25 cellular contexts compared by ENCODE assay signal in the genomic region with DNA sequence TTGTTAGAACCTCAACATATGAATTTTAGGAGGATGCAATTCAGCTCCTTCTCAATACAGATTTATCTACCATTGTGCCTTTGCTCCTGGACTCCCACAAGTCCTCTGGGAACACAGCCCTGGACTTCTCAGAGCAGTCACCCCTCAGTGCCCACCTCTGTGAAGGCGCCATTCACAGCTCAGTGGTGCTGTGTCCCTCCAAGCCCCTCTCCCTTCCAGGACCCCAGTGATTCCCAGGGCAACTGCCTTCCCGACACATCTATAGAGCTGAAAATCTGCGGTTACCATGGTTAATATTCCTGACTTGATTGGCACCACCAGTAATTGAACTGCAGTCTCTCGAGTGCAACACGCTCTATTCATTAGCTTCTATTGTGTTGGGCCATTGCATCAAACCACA.
"Had no signal": no experiment of that assay in that cellular context is flagged by ENCODE, and none has a peak within 500 bp of the region (broad histone marks: within the 10 kb centered on the region; RNA-seq: fewer than 3 reads in every experiment).

No MANE protein-coding gene starts in this region.

- H3K27me3 Mint-ChIP-seq: activated CD8-positive, alpha-beta T cell treated with anti-CD3 and anti-CD28 coated beads for 36 hours; activated naive CD8-positive, alpha-beta T cell treated with anti-CD3 and anti-CD28 coated beads for 36 hours; activated T-cell treated with anti-CD3 and anti-CD28 coated beads, Interleukin-2, amount 50 U/mL, for 24 hours had no signal

- H3K4me3 ChIP-seq: SK-N-MC had no signal

- H3K4me3 Mint-ChIP-seq: activated CD8-positive, alpha-beta T cell treated with anti-CD3 and anti-CD28 coated beads for 36 hours; activated naive CD4-positive, alpha-beta T cell treated with anti-CD3 and anti-CD28 coated beads, Interleukin-2, amount 10 ng/mL, durations not matched to agents 7 days and 5 days; activated naive CD8-positive, alpha-beta T cell treated with anti-CD3 and anti-CD28 coated beads for 36 hours; activated T-cell treated with anti-CD3 and anti-CD28 coated beads, Interleukin-2, amount 50 U/mL, for 24 hours had no signal

- H3K27ac Mint-ChIP-seq: activated CD8-positive, alpha-beta T cell treated with anti-CD3 and anti-CD28 coated beads for 36 hours; activated naive CD4-positive, alpha-beta T cell treated with anti-CD3 and anti-CD28 coated beads, Interleukin-2, amount 10 ng/mL, durations not matched to agents 7 days and 5 days; activated naive CD8-positive, alpha-beta T cell treated with anti-CD3 and anti-CD28 coated beads for 36 hours; activated T-cell treated with anti-CD3 and anti-CD28 coated beads, Interleukin-2, amount 50 U/mL, for 24 hours had no signal

- H3K27ac ChIP-seq: SK-N-MC, VCaP had no signal

- H3K36me3 Mint-ChIP-seq: activated naive CD4-positive, alpha-beta T cell treated with anti-CD3 and anti-CD28 coated beads, Interleukin-2, amount 10 ng/mL, durations not matched to agents 7 days and 5 days had no signal

- ATAC-seq: activated CD8-positive, alpha-beta T cell treated with anti-CD3 and anti-CD28 coated beads for 36 hours; Panc1; Right ventricle myocardium inferior had no signal

- DNase-seq: activated CD4-positive, CD25-positive, alpha-beta regulatory T cell; activated CD8-positive, alpha-beta memory T cell treated with anti-CD3 and anti-CD28 coated beads, Interleukin-2, amount 50 U/mL, for 48 hours; activated CD8-positive, alpha-beta T cell treated with anti-CD3 and anti-CD28 coated beads for 36 hours; activated gamma-delta T cell; activated naive CD4-positive, alpha-beta T cell treated with anti-CD3 and anti-CD28 coated beads, Interleukin-2, amount 10 ng/mL, durations not matched to agents 7 days and 5 days; activated naive CD8-positive, alpha-beta T cell treated with anti-CD3 and anti-CD28 coated beads for 36 hours; activated T-cell treated with anti-CD3 and anti-CD28 coated beads, Interleukin-2, amount 50 U/mL, for 24 hours; IMR-90; KG1; NCI-H1048; NCI-H146; NCI-H187 treated with DMSO at 0.1 percent for 48 hours; NCI-H2081 treated with DMSO at 0.1 percent for 48 hours; NCI-H2171 treated with DMSO at 0.1 percent for 48 hours; NCI-H226; NCI-H510A; NCI-H526 treated with DMSO at 0.1 percent for 48 hours; NCI-H82; OCI-M1; RPMI8226; T-helper 1 cell had no signal
